Comparison of ENCODE assay signal across 21 cellular contexts in the genomic region with DNA sequence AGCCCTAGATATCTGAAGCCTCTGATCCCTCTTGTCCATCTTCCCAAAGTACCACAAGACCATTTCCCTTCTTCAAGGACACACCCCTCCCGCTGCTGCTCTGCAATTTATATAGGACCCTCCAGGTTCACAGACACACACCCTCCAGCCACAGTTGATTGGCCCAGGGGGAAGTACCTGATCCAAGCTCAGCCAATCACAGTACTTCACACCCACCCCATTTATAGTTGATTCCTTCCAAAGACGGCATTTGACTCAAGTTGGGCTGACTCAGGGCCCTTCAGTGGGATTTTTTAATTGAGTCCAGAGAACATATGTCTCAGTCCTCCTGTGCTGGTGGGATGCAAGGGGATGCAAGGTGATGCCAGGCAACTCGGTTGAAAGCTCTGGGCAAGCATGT. TPM values are rescaled to one million over a fixed set of nuclear protein-coding genes. Genes with fewer than 3 reads are reported as not detected.
DNase-seq lines count a peak whose midpoint lies in the region; ATAC-seq and TF ChIP-seq lines count a peak whose summit lies in the region.
"Had no signal": no experiment of that assay in that cellular context is flagged by ENCODE, and none has a peak within 500 bp of the region (broad histone marks: within the 10 kb centered on the region; RNA-seq: fewer than 3 reads in every experiment).

No MANE protein-coding gene starts in this region.

- no peaks in the 10 kb centered on the region for H3K4me1 Mint-ChIP-seq in activated CD8-positive, alpha-beta memory T cell treated with anti-CD3 and anti-CD28 coated beads, Interleukin-2, amount 10 ng/mL, durations not matched to agents 7 days and 5 days
- no peaks in the 10 kb centered on the region for H3K4me1 Mint-ChIP-seq in activated CD4-positive, alpha-beta T cell treated with anti-CD3 and anti-CD28 coated beads for 36 hours

- DNase-seq in activated CD8-positive, alpha-beta memory T cell treated with anti-CD3 and anti-CD28 coated beads, Interleukin-2, amount 10 ng/mL, durations not matched to agents 7 days and 5 days, result peak; percentile 25
- DNase-seq in activated CD8-positive, alpha-beta memory T cell treated with anti-CD3 and anti-CD28 coated beads, Interleukin-2, amount 50 U/mL, for 4 hours, result no peak
- DNase-seq in ecto neural progenitor cell (ENCODE audit: low spot score) (peak; percentile 22), mucosa of gallbladder (ENCODE audit: low spot score) (peak; percentile 6), vagina (ENCODE audit: extremely low spot score in 2 of 2) (peak; percentile 55 to 64), colonic mucosa (no peak)
- no peak for DNase-seq in activated CD4-positive, alpha-beta T cell treated with anti-CD3 and anti-CD28 coated beads for 36 hours
- DNase-seq: 8988T, COR-L47, DMS 273 treated with DMSO at 0.1 percent for 48 hours, DMS53, DND-41, EL, GM23248 had no signal

- H3K9me3 Mint-ChIP-seq in activated CD8-positive, alpha-beta memory T cell treated with anti-CD3 and anti-CD28 coated beads, Interleukin-2, amount 10 ng/mL, durations not matched to agents 7 days and 5 days (ENCODE audit: low read depth), result no peaks in the 10 kb centered on the region
- no peaks in the 10 kb centered on the region for H3K9me3 Mint-ChIP-seq in activated CD4-positive, alpha-beta T cell treated with anti-CD3 and anti-CD28 coated beads for 36 hours (ENCODE audit: low read depth)
- H3K9me3 Mint-ChIP-seq: CD8-positive, alpha-beta T cell had no signal

- H3K27ac ChIP-seq in vagina (no peak overlapping the region), colonic mucosa (no peak overlapping the region)
- H3K27ac ChIP-seq: BLaER1 treated with 17β-estradiol and CSF1 and Interleukin-3, amounts not matched to agents 10 nM and 100 nM; GM23248 had no signal

- H3K9me3 ChIP-seq in vagina (no peaks in the 10 kb centered on the region), colonic mucosa (no peaks in the 10 kb centered on the region)
- H3K9me3 ChIP-seq: HAP-1 had no signal

- ATAC-seq in activated CD8-positive, alpha-beta memory T cell treated with anti-CD3 and anti-CD28 coated beads, Interleukin-2, amount 10 ng/mL, durations not matched to agents 7 days and 5 days, result no peak
- no peak for ATAC-seq in activated CD4-positive, alpha-beta T cell treated with anti-CD3 and anti-CD28 coated beads for 36 hours
- no peak for ATAC-seq in GM19395 (IDR thresholded peaks at IDR 0.05; ENCODE audit: unreplicated experiment)
- ATAC-seq: CD8-positive, alpha-beta T cell; GM12878; HepG2 had no signal

- no peaks in the 10 kb centered on the region for H3K36me3 ChIP-seq in vagina
- H3K36me3 ChIP-seq in colonic mucosa, result no peaks in the 10 kb centered on the region
- H3K36me3 ChIP-seq: BLaER1 treated with 17β-estradiol and CSF1 and Interleukin-3, amounts not matched to agents 10 nM and 100 nM; HAP-1 had no signal

- H3K36me3 Mint-ChIP-seq in activated CD8-positive, alpha-beta memory T cell treated with anti-CD3 and anti-CD28 coated beads, Interleukin-2, amount 10 ng/mL, durations not matched to agents 7 days and 5 days, result no peaks in the 10 kb centered on the region
- peaks cover under 1% of the 10 kb centered on the region for H3K36me3 Mint-ChIP-seq in activated CD4-positive, alpha-beta T cell treated with anti-CD3 and anti-CD28 coated beads for 36 hours (ENCODE audit: low read depth)
- H3K36me3 Mint-ChIP-seq: CD8-positive, alpha-beta T cell had no signal

- intact Hi-C loops in vagina (cut with DNase I) (no loop called here), colonic mucosa (cut with DNase I) (no loop called here)
- intact Hi-C loops in activated CD4-positive, alpha-beta T cell treated with anti-CD3 and anti-CD28 coated beads for 36 hours (cut with DNase I, micrococcal nuclease), result no loop called here

- H3K27me3 Mint-ChIP-seq in activated CD8-positive, alpha-beta memory T cell treated with anti-CD3 and anti-CD28 coated beads, Interleukin-2, amount 10 ng/mL, durations not matched to agents 7 days and 5 days, result no peaks in the 10 kb centered on the region
- H3K27me3 Mint-ChIP-seq in activated CD4-positive, alpha-beta T cell treated with anti-CD3 and anti-CD28 coated beads for 36 hours, result no peaks in the 10 kb centered on the region

- no peak for TF ChIP-seq CTCF in vagina (IDR thresholded peaks at IDR 0.05)
- TF ChIP-seq CTCF in colonic mucosa (IDR thresholded peaks at IDR 0.05), result no peak

- CTCF ChIA-PET in activated CD8-positive, alpha-beta memory T cell treated with anti-CD3 and anti-CD28 coated beads, Interleukin-2, amount 10 ng/mL, durations not matched to agents 7 days and 5 days (lab: Charles Lee), result no interaction called here
- CTCF ChIA-PET in activated CD4-positive, alpha-beta T cell treated with anti-CD3 and anti-CD28 coated beads for 36 hours (lab: Charles Lee), result no interaction called here

- no peak overlapping the region for H3K4me3 Mint-ChIP-seq in activated CD8-positive, alpha-beta memory T cell treated with anti-CD3 and anti-CD28 coated beads, Interleukin-2, amount 10 ng/mL, durations not matched to agents 7 days and 5 days
- H3K4me3 Mint-ChIP-seq in activated CD4-positive, alpha-beta T cell treated with anti-CD3 and anti-CD28 coated beads for 36 hours, result no peak overlapping the region
- H3K4me3 Mint-ChIP-seq: B cell; CD8-positive, alpha-beta T cell had no signal

- POLR2A ChIA-PET in activated CD4-positive, alpha-beta T cell treated with anti-CD3 and anti-CD28 coated beads for 36 hours (lab: Charles Lee), result no interaction called here

- H3K4me3 ChIP-seq in vagina, result no peak overlapping the region
- H3K4me3 ChIP-seq in colonic mucosa, result no peak overlapping the region
- H3K4me3 ChIP-seq: BLaER1 treated with 17β-estradiol and CSF1 and Interleukin-3, amounts not matched to agents 10 nM and 100 nM; GM12878; GM23248; HAP-1 had no signal

- no peak for TF ChIP-seq POLR2A in vagina (IDR thresholded peaks at IDR 0.05)

- H3K27me3 ChIP-seq in vagina (no peaks in the 10 kb centered on the region), colonic mucosa (no peaks in the 10 kb centered on the region)
- H3K27me3 ChIP-seq: BLaER1 treated with 17β-estradiol and CSF1 and Interleukin-3, amounts not matched to agents 10 nM and 100 nM had no signal

- no peak overlapping the region for H3K27ac Mint-ChIP-seq in activated CD8-positive, alpha-beta memory T cell treated with anti-CD3 and anti-CD28 coated beads, Interleukin-2, amount 10 ng/mL, durations not matched to agents 7 days and 5 days
- no peak overlapping the region for H3K27ac Mint-ChIP-seq in activated CD4-positive, alpha-beta T cell treated with anti-CD3 and anti-CD28 coated beads for 36 hours
- H3K27ac Mint-ChIP-seq: B cell; CD8-positive, alpha-beta T cell had no signal

- H3K9ac ChIP-seq in colonic mucosa (ENCODE audit: low read depth in 2 of 2, low read length in 2 of 2), result no peak overlapping the region
- H3K9ac ChIP-seq: BLaER1 treated with 17β-estradiol and CSF1 and Interleukin-3, amounts not matched to agents 10 nM and 100 nM; GM23248 had no signal

- H3K4me1 ChIP-seq in vagina (no peaks in the 10 kb centered on the region), colonic mucosa (no peaks in the 10 kb centered on the region)
- H3K4me1 ChIP-seq: HAP-1 had no signal

RNA-seq across cellular contexts. Expression of a gene that starts 59.2 kb away (rescaled TPM):
- 10 to 100 TPM; 87.6 to 99.8 TPM for total RNA-seq in activated CD8-positive, alpha-beta memory T cell treated with anti-CD3 and anti-CD28 coated beads, Interleukin-2, amount 10 ng/mL, durations not matched to agents 7 days and 5 days
- 51.1 TPM for total RNA-seq in mucosa of gallbladder
- 84.2 TPM for total RNA-seq in vagina
- total RNA-seq in activated CD4-positive, alpha-beta T cell treated with anti-CD3 and anti-CD28 coated beads for 36 hours, result 100 to 1,000 TPM; 143 to 187 TPM
- 10 to 100 TPM in 1 of 2 donors, 1 to 10 TPM in 1; 7.1 to 14.7 TPM for total RNA-seq in colonic mucosa
- total RNA-seq: HepG2 had no signal

Comparison
In these comparisons a context has a peak if more than half of its experiments do, and no peak if none do; other contexts are left out.
1. DNase-seq: peak in activated CD8-positive, alpha-beta memory T cell treated with anti-CD3 and anti-CD28 coated beads, Interleukin-2, amount 10 ng/mL, durations not matched to agents 7 days and 5 days (single experiment), ecto neural progenitor cell (single experiment), mucosa of gallbladder (single experiment) and vagina (2 of 2); none in activated CD8-positive, alpha-beta memory T cell treated with anti-CD3 and anti-CD28 coated beads, Interleukin-2, amount 50 U/mL, for 4 hours (single experiment), activated CD4-positive, alpha-beta T cell treated with anti-CD3 and anti-CD28 coated beads for 36 hours (single experiment) and colonic mucosa (single experiment).